In genomic region chr9:124017929-124018730, GRCh38 we compare ENCODE assay signal across 11 cellular contexts. TPM values are rescaled to one million over a fixed set of nuclear protein-coding genes. Genes with fewer than 3 reads are reported as not detected.
A peak's percentile ranks its signal among the peaks of the same experiment; 100 is the strongest.
DNase-seq lines count a peak whose midpoint lies in the region; ATAC-seq and TF ChIP-seq lines count a peak whose summit lies in the region.
"Had no signal": no experiment of that assay in that cellular context is flagged by ENCODE, and none has a peak within 500 bp of the region (broad histone marks: within the 10 kb centered on the region; RNA-seq: fewer than 3 reads in every experiment).

No MANE protein-coding gene starts in this region.

- peak overlapping the region; percentile 69 to 71 for H3K4me3 Mint-ChIP-seq in effector memory CD8-positive, alpha-beta T cell
- peak overlapping the region; percentile 70 for H3K4me3 Mint-ChIP-seq in osteocyte (ENCODE audit: unreplicated experiment)

- H3K9me3 Mint-ChIP-seq in effector memory CD8-positive, alpha-beta T cell = no peaks in the 10 kb centered on the region
- no peaks in the 10 kb centered on the region for H3K9me3 Mint-ChIP-seq in osteocyte (ENCODE audit: unreplicated experiment)

- peaks cover 6% of the 10 kb centered on the region for H3K36me3 Mint-ChIP-seq in effector memory CD8-positive, alpha-beta T cell (ENCODE audit: insufficient read depth)
- no peaks in the 10 kb centered on the region for H3K36me3 Mint-ChIP-seq in osteocyte (ENCODE audit: unreplicated experiment)

- H3K27me3 Mint-ChIP-seq in effector memory CD8-positive, alpha-beta T cell = peaks cover 84 to 96% of the 10 kb centered on the region in 2 donors
- H3K27me3 Mint-ChIP-seq in osteocyte (ENCODE audit: unreplicated experiment) = peaks cover 83% of the 10 kb centered on the region

- peak; percentile 76 for DNase-seq in COR-L47 (lab: John Stamatoyannopoulos, UW)
- DNase-seq in NCI-H1105 (lab: John Stamatoyannopoulos, UW) = peak; percentile 38
- no peak for DNase-seq in effector memory CD8-positive, alpha-beta T cell
- no peak for DNase-seq in osteocyte (ENCODE audit: extremely low spot score, unreplicated experiment)
- DNase-seq in NCI-H82 (lab: John Stamatoyannopoulos, UW) = no peak
- DNase-seq in stimulated activated CD4-positive, alpha-beta T cell treated with anti-CD3 and anti-CD28 coated beads, Interleukin-1b, Interleukin-23, amount 100 ng/mL, for 48 hours = no peak
- no peak for DNase-seq in kidney glomerular epithelial cell (lab: John Stamatoyannopoulos, UW)
- no peak for DNase-seq in NCI-H82 treated with DMSO at 0.1 percent for 48 hours (lab: John Stamatoyannopoulos, UW; ENCODE audit: unreplicated experiment)
- DNase-seq: activated effector memory CD4-positive, alpha-beta T cell treated with Interleukin-2 at 50 U/mL for 16 hours; foreskin melanocyte had no signal

- no peak overlapping the region for H3K27ac Mint-ChIP-seq in effector memory CD8-positive, alpha-beta T cell
- no peak overlapping the region for H3K27ac Mint-ChIP-seq in osteocyte (ENCODE audit: unreplicated experiment)

- H3K4me1 Mint-ChIP-seq in effector memory CD8-positive, alpha-beta T cell (ENCODE audit: low read depth in 2 of 2) = peaks cover 25 to 31% of the 10 kb centered on the region in 2 donors
- peaks cover 23% of the 10 kb centered on the region for H3K4me1 Mint-ChIP-seq in osteocyte (ENCODE audit: unreplicated experiment)

- ATAC-seq in effector memory CD8-positive, alpha-beta T cell (replicated peaks) = no peak

- no peak for TF ChIP-seq CTCF in osteocyte (IDR thresholded peaks at IDR 0.05)

RNA-seq across cellular contexts. Expression of gene LHX2, which starts 6.6 kb away (rescaled TPM):
- not detected in 2 replicates for total RNA-seq in osteocyte
- total RNA-seq: posterior vena cava had no signal

Comparison
In these comparisons a context has a peak if more than half of its experiments do, and no peak if none do; other contexts are left out.
1. DNase-seq: peak in COR-L47 (single experiment) and NCI-H1105 (single experiment); none in effector memory CD8-positive, alpha-beta T cell (0 of 3), osteocyte (single experiment), NCI-H82 (single experiment), stimulated activated CD4-positive, alpha-beta T cell treated with anti-CD3 and anti-CD28 coated beads, Interleukin-1b, Interleukin-23, amount 100 ng/mL, for 48 hours (single experiment), kidney glomerular epithelial cell (single experiment) and NCI-H82 treated with DMSO at 0.1 percent for 48 hours (single experiment).